3 cellular contexts compared by ENCODE assay signal in the genomic region with DNA sequence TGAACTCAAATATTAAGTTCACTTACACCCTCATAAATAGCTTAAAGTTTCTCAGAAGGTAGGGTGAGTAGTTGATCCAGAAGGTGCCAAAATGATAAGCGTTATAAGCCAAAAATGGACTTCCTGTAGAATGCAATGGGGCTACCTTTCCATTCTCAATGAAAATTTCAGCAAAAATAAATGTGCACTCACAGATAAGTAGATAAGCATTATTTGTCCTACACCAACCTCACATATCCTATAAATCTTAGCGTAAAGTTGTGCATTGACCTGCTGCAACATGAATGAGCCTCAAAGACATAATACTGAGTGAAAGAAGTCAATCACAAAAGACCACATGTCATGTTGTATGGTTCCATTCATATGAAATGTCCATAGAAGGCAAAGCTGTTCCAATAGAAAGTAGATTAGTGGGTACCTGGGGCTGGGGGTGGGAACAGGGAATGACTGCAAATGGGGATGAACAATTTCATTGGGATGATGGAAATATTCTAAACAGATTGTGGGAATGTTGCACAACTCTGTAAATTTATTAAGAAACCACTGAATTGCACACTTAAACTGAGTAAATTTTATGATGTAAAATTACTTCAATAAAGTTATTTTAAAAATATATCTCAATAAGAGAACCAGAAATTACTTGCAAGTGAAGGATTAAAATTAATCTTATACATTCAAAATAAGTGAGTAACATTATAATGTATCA.
A peak's percentile ranks its signal among the peaks of the same experiment; 100 is the strongest.
TF ChIP-seq lines count a peak whose summit lies in the region.

No MANE protein-coding gene starts in this region.

TF ChIP-seq in IMR-90, 13 proteins besides CTCF, POLR2A, EP300 and RAD21:
- TF ChIP-seq RCOR1 (IDR thresholded peaks at IDR 0.05; ENCODE audit: insufficient replicate concordance, low read length) (no peak), BHLHE40 (IDR thresholded peaks at IDR 0.05; ENCODE audit: low read depth, low read length) (no peak), CEBPB (IDR thresholded peaks at IDR 0.05; ENCODE audit: low read depth, low read length) (0 out of 2 replicates have a peak, but pooled peaks have one; percentile 41)

TF ChIP-seq in K562, 482 proteins besides CTCF, POLR2A, EP300 and RAD21 (continues in another document):
- TF ChIP-seq, protein P1, sequence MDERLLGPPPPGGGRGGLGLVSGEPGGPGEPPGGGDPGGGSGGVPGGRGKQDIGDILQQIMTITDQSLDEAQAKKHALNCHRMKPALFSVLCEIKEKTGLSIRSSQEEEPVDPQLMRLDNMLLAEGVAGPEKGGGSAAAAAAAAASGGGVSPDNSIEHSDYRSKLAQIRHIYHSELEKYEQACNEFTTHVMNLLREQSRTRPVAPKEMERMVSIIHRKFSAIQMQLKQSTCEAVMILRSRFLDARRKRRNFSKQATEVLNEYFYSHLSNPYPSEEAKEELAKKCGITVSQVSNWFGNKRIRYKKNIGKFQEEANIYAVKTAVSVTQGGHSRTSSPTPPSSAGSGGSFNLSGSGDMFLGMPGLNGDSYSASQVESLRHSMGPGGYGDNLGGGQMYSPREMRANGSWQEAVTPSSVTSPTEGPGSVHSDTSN (CRISPR knock-in tag; IDR thresholded peaks at IDR 0.05; ENCODE audit: low read depth): no peak
- TF ChIP-seq, protein P1 (tag; conservative IDR thresholded peaks at IDR 0.05; ENCODE audit: low read depth): peak; percentile 62
- TF ChIP-seq SRF (CRISPR knock-in tag; IDR thresholded peaks at IDR 0.05) (peak; percentile 77 to 98), PML (IDR thresholded peaks at IDR 0.05; ENCODE audit: low read length) (no peak), TCF3 (CRISPR knock-in tag; IDR thresholded peaks at IDR 0.05) (peak; percentile 50; the same call in 1 of the 2 replicates), TEAD4 (IDR thresholded peaks at IDR 0.05; ENCODE audit: low read length) (peak; percentile 62), TEAD4 (CRISPR knock-in tag; IDR thresholded peaks at IDR 0.05; ENCODE audit: borderline replicate concordance) (no peak), ARID1B (IDR thresholded peaks at IDR 0.05) (peak; percentile 68), SMARCE1 (IDR thresholded peaks at IDR 0.05) (peak; percentile 32; the same call in 1 of the 2 replicates)
- TF ChIP-seq, protein P2, sequence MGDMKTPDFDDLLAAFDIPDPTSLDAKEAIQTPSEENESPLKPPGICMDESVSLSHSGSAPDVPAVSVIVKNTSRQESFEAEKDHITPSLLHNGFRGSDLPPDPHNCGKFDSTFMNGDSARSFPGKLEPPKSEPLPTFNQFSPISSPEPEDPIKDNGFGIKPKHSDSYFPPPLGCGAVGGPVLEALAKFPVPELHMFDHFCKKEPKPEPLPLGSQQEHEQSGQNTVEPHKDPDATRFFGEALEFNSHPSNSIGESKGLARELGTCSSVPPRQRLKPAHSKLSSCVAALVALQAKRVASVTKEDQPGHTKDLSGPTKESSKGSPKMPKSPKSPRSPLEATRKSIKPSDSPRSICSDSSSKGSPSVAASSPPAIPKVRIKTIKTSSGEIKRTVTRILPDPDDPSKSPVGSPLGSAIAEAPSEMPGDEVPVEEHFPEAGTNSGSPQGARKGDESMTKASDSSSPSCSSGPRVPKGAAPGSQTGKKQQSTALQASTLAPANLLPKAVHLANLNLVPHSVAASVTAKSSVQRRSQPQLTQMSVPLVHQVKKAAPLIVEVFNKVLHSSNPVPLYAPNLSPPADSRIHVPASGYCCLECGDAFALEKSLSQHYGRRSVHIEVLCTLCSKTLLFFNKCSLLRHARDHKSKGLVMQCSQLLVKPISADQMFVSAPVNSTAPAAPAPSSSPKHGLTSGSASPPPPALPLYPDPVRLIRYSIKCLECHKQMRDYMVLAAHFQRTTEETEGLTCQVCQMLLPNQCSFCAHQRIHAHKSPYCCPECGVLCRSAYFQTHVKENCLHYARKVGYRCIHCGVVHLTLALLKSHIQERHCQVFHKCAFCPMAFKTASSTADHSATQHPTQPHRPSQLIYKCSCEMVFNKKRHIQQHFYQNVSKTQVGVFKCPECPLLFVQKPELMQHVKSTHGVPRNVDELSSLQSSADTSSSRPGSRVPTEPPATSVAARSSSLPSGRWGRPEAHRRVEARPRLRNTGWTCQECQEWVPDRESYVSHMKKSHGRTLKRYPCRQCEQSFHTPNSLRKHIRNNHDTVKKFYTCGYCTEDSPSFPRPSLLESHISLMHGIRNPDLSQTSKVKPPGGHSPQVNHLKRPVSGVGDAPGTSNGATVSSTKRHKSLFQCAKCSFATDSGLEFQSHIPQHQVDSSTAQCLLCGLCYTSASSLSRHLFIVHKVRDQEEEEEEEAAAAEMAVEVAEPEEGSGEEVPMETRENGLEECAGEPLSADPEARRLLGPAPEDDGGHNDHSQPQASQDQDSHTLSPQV (IDR thresholded peaks at IDR 0.05): peak; percentile 54; the same call in 1 of the 2 replicates
- TF ChIP-seq, protein P3, sequence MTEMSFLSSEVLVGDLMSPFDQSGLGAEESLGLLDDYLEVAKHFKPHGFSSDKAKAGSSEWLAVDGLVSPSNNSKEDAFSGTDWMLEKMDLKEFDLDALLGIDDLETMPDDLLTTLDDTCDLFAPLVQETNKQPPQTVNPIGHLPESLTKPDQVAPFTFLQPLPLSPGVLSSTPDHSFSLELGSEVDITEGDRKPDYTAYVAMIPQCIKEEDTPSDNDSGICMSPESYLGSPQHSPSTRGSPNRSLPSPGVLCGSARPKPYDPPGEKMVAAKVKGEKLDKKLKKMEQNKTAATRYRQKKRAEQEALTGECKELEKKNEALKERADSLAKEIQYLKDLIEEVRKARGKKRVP (CRISPR knock-in tag; IDR thresholded peaks at IDR 0.05): no peak
- TF ChIP-seq, protein P4, sequence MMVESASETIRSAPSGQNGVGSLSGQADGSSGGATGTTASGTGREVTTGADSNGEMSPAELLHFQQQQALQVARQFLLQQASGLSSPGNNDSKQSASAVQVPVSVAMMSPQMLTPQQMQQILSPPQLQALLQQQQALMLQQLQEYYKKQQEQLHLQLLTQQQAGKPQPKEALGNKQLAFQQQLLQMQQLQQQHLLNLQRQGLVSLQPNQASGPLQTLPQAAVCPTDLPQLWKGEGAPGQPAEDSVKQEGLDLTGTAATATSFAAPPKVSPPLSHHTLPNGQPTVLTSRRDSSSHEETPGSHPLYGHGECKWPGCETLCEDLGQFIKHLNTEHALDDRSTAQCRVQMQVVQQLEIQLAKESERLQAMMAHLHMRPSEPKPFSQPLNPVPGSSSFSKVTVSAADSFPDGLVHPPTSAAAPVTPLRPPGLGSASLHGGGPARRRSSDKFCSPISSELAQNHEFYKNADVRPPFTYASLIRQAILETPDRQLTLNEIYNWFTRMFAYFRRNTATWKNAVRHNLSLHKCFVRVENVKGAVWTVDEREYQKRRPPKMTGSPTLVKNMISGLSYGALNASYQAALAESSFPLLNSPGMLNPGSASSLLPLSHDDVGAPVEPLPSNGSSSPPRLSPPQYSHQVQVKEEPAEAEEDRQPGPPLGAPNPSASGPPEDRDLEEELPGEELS (CRISPR knock-in tag; IDR thresholded peaks at IDR 0.05; ENCODE audit: borderline replicate concordance): no peak

TF ChIP-seq in HepG2, 621 proteins besides CTCF, POLR2A, EP300 and RAD21:
- TF ChIP-seq ZNF607 (CRISPR knock-in tag; IDR thresholded peaks at IDR 0.05; ENCODE audit: borderline replicate concordance): no peak
- no peak for TF ChIP-seq ZFP36 (IDR thresholded peaks at IDR 0.05; ENCODE audit: borderline replicate concordance, low read depth, low read length, partially characterized antibody)
- no peak for TF ChIP-seq NBN (conservative IDR thresholded peaks at IDR 0.05)
- no peak for TF ChIP-seq ASH2L (IDR thresholded peaks at IDR 0.05; ENCODE audit: insufficient read length, low read depth, low read length)
- no peak for TF ChIP-seq KMT2A (CRISPR knock-in tag; IDR thresholded peaks at IDR 0.05)
- no peak for TF ChIP-seq ZNF816 (CRISPR knock-in tag; IDR thresholded peaks at IDR 0.05; ENCODE audit: borderline replicate concordance)
- TF ChIP-seq, protein P5, sequence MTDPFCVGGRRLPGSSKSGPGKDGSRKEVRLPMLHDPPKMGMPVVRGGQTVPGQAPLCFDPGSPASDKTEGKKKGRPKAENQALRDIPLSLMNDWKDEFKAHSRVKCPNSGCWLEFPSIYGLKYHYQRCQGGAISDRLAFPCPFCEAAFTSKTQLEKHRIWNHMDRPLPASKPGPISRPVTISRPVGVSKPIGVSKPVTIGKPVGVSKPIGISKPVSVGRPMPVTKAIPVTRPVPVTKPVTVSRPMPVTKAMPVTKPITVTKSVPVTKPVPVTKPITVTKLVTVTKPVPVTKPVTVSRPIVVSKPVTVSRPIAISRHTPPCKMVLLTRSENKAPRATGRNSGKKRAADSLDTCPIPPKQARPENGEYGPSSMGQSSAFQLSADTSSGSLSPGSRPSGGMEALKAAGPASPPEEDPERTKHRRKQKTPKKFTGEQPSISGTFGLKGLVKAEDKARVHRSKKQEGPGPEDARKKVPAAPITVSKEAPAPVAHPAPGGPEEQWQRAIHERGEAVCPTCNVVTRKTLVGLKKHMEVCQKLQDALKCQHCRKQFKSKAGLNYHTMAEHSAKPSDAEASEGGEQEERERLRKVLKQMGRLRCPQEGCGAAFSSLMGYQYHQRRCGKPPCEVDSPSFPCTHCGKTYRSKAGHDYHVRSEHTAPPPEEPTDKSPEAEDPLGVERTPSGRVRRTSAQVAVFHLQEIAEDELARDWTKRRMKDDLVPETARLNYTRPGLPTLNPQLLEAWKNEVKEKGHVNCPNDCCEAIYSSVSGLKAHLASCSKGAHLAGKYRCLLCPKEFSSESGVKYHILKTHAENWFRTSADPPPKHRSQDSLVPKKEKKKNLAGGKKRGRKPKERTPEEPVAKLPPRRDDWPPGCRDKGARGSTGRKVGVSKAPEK (CRISPR knock-in tag; IDR thresholded peaks at IDR 0.05; ENCODE audit: borderline replicate concordance): no peak
- no peak for TF ChIP-seq MED1 (CRISPR knock-in tag; IDR thresholded peaks at IDR 0.05)
